Comparison of ENCODE assay signal across 8 cellular contexts in the genomic region with DNA sequence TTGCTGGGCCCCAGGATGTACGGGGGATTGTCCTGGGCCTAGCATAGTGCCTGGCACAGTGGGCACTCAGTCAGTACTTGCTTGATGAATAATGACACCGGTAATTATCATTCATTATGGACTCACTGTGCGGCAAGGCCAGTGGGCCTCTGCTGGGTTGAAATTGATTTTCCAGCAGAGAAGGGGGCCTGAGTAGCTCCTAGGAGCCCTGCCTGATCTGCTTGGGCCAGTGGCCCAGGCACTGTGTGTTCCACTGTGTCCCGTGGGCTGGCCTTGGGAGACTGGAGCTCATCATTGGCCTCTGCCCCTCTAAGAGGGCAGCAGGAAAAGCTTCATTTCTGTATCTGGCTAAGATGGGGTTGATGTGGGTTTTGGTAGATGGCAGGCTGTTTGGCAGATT. TPM values are rescaled to one million over a fixed set of nuclear protein-coding genes. Genes with fewer than 3 reads are reported as not detected.
DNase-seq lines count a peak whose midpoint lies in the region; ATAC-seq, FAIRE-seq and TF ChIP-seq lines count a peak whose summit lies in the region.

No MANE protein-coding gene starts in this region.

- 49% methylated on average over 4 of the region's 4 CpGs for WGBS in smooth muscle cell (ENCODE audit: low lambda C conversion rate)

- H3K27me3 Mint-ChIP-seq in astrocyte (ENCODE audit: low read depth, unreplicated experiment) (no peaks in the 10 kb centered on the region), natural killer cell (ENCODE audit: low read depth in 2 of 2) (peaks cover 46 to 64% of the 10 kb centered on the region in 2 donors)

- H3K36me3 ChIP-seq in HEK293 (ENCODE audit: control insufficient read depth in 2 of 2, insufficient read depth in 1 of 2, low read length in 2 of 2) (no peaks in the 10 kb centered on the region), astrocyte (ENCODE audit: insufficient read depth, low read length) (no peaks in the 10 kb centered on the region), iPS-20b (ENCODE audit: insufficient read depth, low read depth, low read length) (no peaks in the 10 kb centered on the region), smooth muscle cell (ENCODE audit: low read depth) (no peaks in the 10 kb centered on the region)

- H3K4me3 ChIP-seq in HEK293 (ENCODE audit: low read depth, low read length) (peak overlapping the region; percentile 62), astrocyte (ENCODE audit: insufficient read depth, low read depth, low read length) (peak overlapping the region; percentile 87), iPS-20b (ENCODE audit: low read length) (peak overlapping the region; percentile 88), smooth muscle cell (peak overlapping the region; percentile 91)

- H4K20me1 ChIP-seq in astrocyte (ENCODE audit: insufficient read depth, low read length) (peaks cover 41% of the 10 kb centered on the region), smooth muscle cell (ENCODE audit: low read depth) (peaks cover 43% of the 10 kb centered on the region)

- DNase-seq in astrocyte (ENCODE audit: low read depth) = no peak
- no peak for DNase-seq in smooth muscle cell (lab: John Stamatoyannopoulos, UW; ENCODE audit: unreplicated experiment)
- DNase-seq in G401 (ENCODE audit: low spot score) = no peak
- DNase-seq in natural killer cell = no peak
- DNase-seq in NCI-H226 = no peak

- H3K9me3 ChIP-seq in HEK293 (ENCODE audit: control insufficient read depth, insufficient read depth, low read depth, low read length) (no peaks in the 10 kb centered on the region), astrocyte (ENCODE audit: insufficient read depth, low read depth, low read length) (no peaks in the 10 kb centered on the region), iPS-20b (ENCODE audit: insufficient read depth, low read depth, low read length) (no peaks in the 10 kb centered on the region), smooth muscle cell (replicated peaks; ENCODE audit: low read depth) (no peaks in the 10 kb centered on the region)

- no peaks in the 10 kb centered on the region for H3F3A ChIP-seq in smooth muscle cell (ENCODE audit: low read depth)

- H3K27ac Mint-ChIP-seq in astrocyte (ENCODE audit: unreplicated experiment) = peak overlapping the region; percentile 92
- H3K27ac Mint-ChIP-seq in natural killer cell = no peak overlapping the region

- H3K36me3 Mint-ChIP-seq in astrocyte (ENCODE audit: low read depth, unreplicated experiment) (peaks cover 4% of the 10 kb centered on the region), natural killer cell (no peaks in the 10 kb centered on the region)

- peak overlapping the region; percentile 87 for H2AFZ ChIP-seq in astrocyte (ENCODE audit: low read depth, low read length)
- H2AFZ ChIP-seq in smooth muscle cell (ENCODE audit: low read depth) = peak overlapping the region; percentile 77

- H3K9me3 Mint-ChIP-seq in astrocyte (ENCODE audit: unreplicated experiment) (peaks cover 2% of the 10 kb centered on the region), natural killer cell (no peaks in the 10 kb centered on the region)

- H3K79me2 ChIP-seq in astrocyte (ENCODE audit: insufficient read depth, low read length) (peaks cover 54% of the 10 kb centered on the region), smooth muscle cell (ENCODE audit: low read depth) (peaks cover 46% of the 10 kb centered on the region)

- intact Hi-C loops in natural killer cell (cut with micrococcal nuclease) = no loop called here

- H3K4me1 ChIP-seq in HEK293 (ENCODE audit: control insufficient read depth, insufficient read depth, low read length) = peaks cover 9% of the 10 kb centered on the region
- peaks cover 53% of the 10 kb centered on the region for H3K4me1 ChIP-seq in astrocyte (ENCODE audit: insufficient read depth, low read length)
- H3K4me1 ChIP-seq in iPS-20b (ENCODE audit: insufficient read depth, low read length) = peaks cover 6% of the 10 kb centered on the region; the same call in 1 of the 2 replicates
- H3K4me1 ChIP-seq in smooth muscle cell (ENCODE audit: low read depth) = peaks cover 23% of the 10 kb centered on the region

- in situ Hi-C loops in G401 (cut with HindIII; ENCODE audit: low sequenced_read_pairs) = no loop called here

- ATAC-seq in GM21360 (IDR thresholded peaks at IDR 0.05; ENCODE audit: unreplicated experiment) (no peak), natural killer cell (no peak)

- no peak for FAIRE-seq in astrocyte (lab: Jason Lieb, UNC)

- CTCF ChIA-PET in HEK293 (lab: Yijun Ruan, JAX) = interaction anchor here (1.1 to 1.9 kb wide), 5 partner anchors 8 to 82 kb away, joined by 3 to 9 read pairs (median 4); no protein-coding TSS in a partner anchor

- no peak for TF ChIP-seq CTCF in HEK293 (tag by site-specific recombination; IDR thresholded peaks at IDR 0.05)
- TF ChIP-seq CTCF in astrocyte (IDR thresholded peaks at IDR 0.05; ENCODE audit: insufficient read depth, low read depth, low read length) = no peak
- TF ChIP-seq CTCF in smooth muscle cell (IDR thresholded peaks at IDR 0.05; ENCODE audit: borderline replicate concordance, insufficient read depth, poor library complexity, severe bottlenecking) = no peak
- no peak for TF ChIP-seq CTCF in natural killer cell (IDR thresholded peaks at IDR 0.05)

- H3K4me2 ChIP-seq in astrocyte (ENCODE audit: low read length) (peak overlapping the region; percentile 100), smooth muscle cell (peak overlapping the region; percentile 99)

- H3K27ac ChIP-seq in HEK293 (ENCODE audit: extremely low read depth, low read depth, low read length) (peak overlapping the region; percentile 19; the same call in 1 of the 2 replicates), astrocyte (ENCODE audit: low read depth, low read length) (peak overlapping the region; percentile 61), iPS-20b (ENCODE audit: low read length) (no peak overlapping the region), smooth muscle cell (ENCODE audit: low read depth) (peak overlapping the region; percentile 57)

- POLR2A ChIA-PET in HEK293 (lab: Yijun Ruan, JAX) = interaction anchor here (0.6 kb wide), 1 partner anchor 62 kb away, joined by 6 read pairs; no protein-coding TSS in a partner anchor

- H3K4me1 Mint-ChIP-seq in astrocyte (ENCODE audit: low read depth, unreplicated experiment) (peaks cover 30% of the 10 kb centered on the region), natural killer cell (no peaks in the 10 kb centered on the region)

- peak overlapping the region; percentile 83 for H3K9ac ChIP-seq in astrocyte (ENCODE audit: low read length)
- peak overlapping the region; percentile 78; the same call in 1 of the 2 replicates for H3K9ac ChIP-seq in iPS-20b (ENCODE audit: low read depth, low read length)
- peak overlapping the region; percentile 25 for H3K9ac ChIP-seq in smooth muscle cell (ENCODE audit: low read depth)

- H3K4me3 Mint-ChIP-seq in astrocyte (ENCODE audit: unreplicated experiment) = peak overlapping the region; percentile 98
- no peak overlapping the region for H3K4me3 Mint-ChIP-seq in natural killer cell

- H3K27me3 ChIP-seq in astrocyte (ENCODE audit: insufficient read depth, low read length) (no peaks in the 10 kb centered on the region), iPS-20b (ENCODE audit: insufficient read depth, low read length) (peaks cover 52% of the 10 kb centered on the region), smooth muscle cell (ENCODE audit: low read depth) (no peaks in the 10 kb centered on the region)

TF ChIP-seq in HEK293, 187 proteins besides CTCF, POLR2A, EP300 and RAD21:
- TF ChIP-seq ZNF530 (tag by site-specific recombination; IDR thresholded peaks at IDR 0.05; ENCODE audit: low read depth) = no peak
- TF ChIP-seq ZBTB8A (tag by site-specific recombination; IDR thresholded peaks at IDR 0.05) = no peak
- no peak for TF ChIP-seq ZNF341 (tag by site-specific recombination; IDR thresholded peaks at IDR 0.05; ENCODE audit: low read depth)
- TF ChIP-seq SP7 (tag by site-specific recombination; IDR thresholded peaks at IDR 0.05) = no peak
- peak; percentile 59; the same call in 1 of the 2 replicates for TF ChIP-seq ZIC2 (tag by site-specific recombination; IDR thresholded peaks at IDR 0.05)
- TF ChIP-seq KLF1 (tag by site-specific recombination; IDR thresholded peaks at IDR 0.05) = 0 out of 2 replicates have a peak, but pooled peaks have one; percentile 1
- no peak for TF ChIP-seq ZBTB6 (tag by site-specific recombination; IDR thresholded peaks at IDR 0.05)

RNA-seq across cellular contexts. Expression of gene CHST3, which starts 1.4 kb away (rescaled TPM):
- total RNA-seq in astrocyte (42.9 and 43.5 TPM in 2 replicates), smooth muscle cell (10.6 and 13.6 TPM in 2 replicates), natural killer cell (not detected)
- 7.0 and 8.5 TPM in 2 replicates for polyA plus RNA-seq in smooth muscle cell
- total RNA-seq in G401 (2014; rRNA removed; shearing (Covaris generic)) = 26.6 and 29.9 TPM in 2 replicates

Comparison
In these comparisons a context has a peak if more than half of its experiments do, and no peak if none do; other contexts are left out.
1. H3K9ac ChIP-seq: peak in every context shown above with its lines; median percentile 83 in astrocyte; 78 in iPS-20b; 25 in smooth muscle cell.
2. RNA of gene CHST3, which starts 1.4 kb away (total RNA-seq): 42.9 to 43.5 TPM in astrocyte, 26.6 to 29.9 TPM in G401 and 10.6 to 13.6 TPM in smooth muscle cell; not detected in natural killer cell; every median in the first group is over 10 times any median in the second.
3. Peak in every context shown above with its lines, with median percentiles within 50 percentile points of each other: H3K4me3 ChIP-seq.